ENCODE assay signal across 9 cellular contexts in genomic region chr4:124155239-124155638, GRCh38.
"Had no signal": no experiment of that assay in that cellular context is flagged by ENCODE, and none has a peak within 500 bp of the region (broad histone marks: within the 10 kb centered on the region; RNA-seq: fewer than 3 reads in every experiment).

No MANE protein-coding gene starts in this region.

- DNase-seq: GM23248, GOT3, H7, HFFc6, IMR-90, KBM-7 had no signal

- H3K36me3 ChIP-seq: HAP-1 had no signal

- ATAC-seq: HCT116 had no signal

- H3K27ac Mint-ChIP-seq: HFFc6 had no signal

- H3K9me3 ChIP-seq: HAP-1 had no signal

- H3K4me1 ChIP-seq: HAP-1 had no signal

- H3K27ac ChIP-seq: GM23248 had no signal

- H3K4me3 Mint-ChIP-seq: HFFc6 had no signal

- H3K9me3 Mint-ChIP-seq: HFFc6 had no signal

- H2AFZ ChIP-seq: GM23248 had no signal

- H3K4me3 ChIP-seq: GM23248, HAP-1 had no signal

- FAIRE-seq: HTR-8/SVneo had no signal

- H3K9ac ChIP-seq: GM23248 had no signal
